Comparison of ENCODE assay signal across 18 cellular contexts in genomic region chr20:56520180-56520579, GRCh38. TPM values are rescaled to one million over a fixed set of nuclear protein-coding genes. Genes with fewer than 3 reads are reported as not detected.
DNase-seq lines count a peak whose midpoint lies in the region; ATAC-seq, FAIRE-seq and TF ChIP-seq lines count a peak whose summit lies in the region.
"Had no signal": no experiment of that assay in that cellular context is flagged by ENCODE, and none has a peak within 500 bp of the region (broad histone marks: within the 10 kb centered on the region; RNA-seq: fewer than 3 reads in every experiment).

No MANE protein-coding gene starts in this region.

- no peak overlapping the region for H3K4me3 Mint-ChIP-seq in chondrocyte (ENCODE audit: unreplicated experiment)
- H3K4me3 Mint-ChIP-seq in progenitor cell of endocrine pancreas (ENCODE audit: low read depth) = no peak overlapping the region
- H3K4me3 Mint-ChIP-seq: CD14-positive monocyte; CD4-positive, alpha-beta memory T cell; H9 had no signal

- peak; percentile 23 for FAIRE-seq in HTR-8/SVneo (lab: Jason Lieb, UNC)
- FAIRE-seq: A204.1, H1 had no signal

- H3K4me1 Mint-ChIP-seq in chondrocyte (ENCODE audit: low read depth) = peaks cover 16% of the 10 kb centered on the region
- H3K4me1 Mint-ChIP-seq in progenitor cell of endocrine pancreas (ENCODE audit: low read depth) = no peaks in the 10 kb centered on the region
- H3K4me1 Mint-ChIP-seq: CD14-positive monocyte, H9 had no signal

- ATAC-seq in sciatic nerve (no peak), HG02610 (IDR thresholded peaks at IDR 0.05; ENCODE audit: unreplicated experiment) (no peak), GM21390 (IDR thresholded peaks at IDR 0.05; ENCODE audit: unreplicated experiment) (no peak)

- H3K27ac Mint-ChIP-seq in chondrocyte (ENCODE audit: unreplicated experiment) = no peak overlapping the region
- H3K27ac Mint-ChIP-seq in progenitor cell of endocrine pancreas = no peak overlapping the region
- H3K27ac Mint-ChIP-seq: CD14-positive monocyte, H9 had no signal

- H3K9me3 Mint-ChIP-seq in chondrocyte (ENCODE audit: low read depth) (peaks cover 10% of the 10 kb centered on the region), progenitor cell of endocrine pancreas (ENCODE audit: low read depth) (peaks cover 13% of the 10 kb centered on the region)

- intact Hi-C loops in sciatic nerve (cut with DNase I) = no loop called here

- H3K27me3 Mint-ChIP-seq in chondrocyte (ENCODE audit: low read depth) = no peaks in the 10 kb centered on the region
- peaks cover 2% of the 10 kb centered on the region for H3K27me3 Mint-ChIP-seq in progenitor cell of endocrine pancreas
- H3K27me3 Mint-ChIP-seq: CD4-positive, alpha-beta memory T cell had no signal

- TF ChIP-seq CTCF in chondrocyte (IDR thresholded peaks at IDR 0.05) (no peak), progenitor cell of endocrine pancreas (IDR thresholded peaks at IDR 0.05; ENCODE audit: unreplicated experiment) (no peak)

- H3K36me3 Mint-ChIP-seq in chondrocyte (ENCODE audit: low read depth) = peaks cover 29% of the 10 kb centered on the region
- H3K36me3 Mint-ChIP-seq in progenitor cell of endocrine pancreas (ENCODE audit: insufficient read depth) = peaks cover 35% of the 10 kb centered on the region

- DNase-seq in HTR-8/SVneo (ENCODE audit: insufficient read length, low spot score) (no peak), chondrocyte (ENCODE audit: low spot score) (peak; percentile 59), sciatic nerve (ENCODE audit: low spot score) (peak; percentile 15), progenitor cell of endocrine pancreas (ENCODE audit: low spot score, unreplicated experiment) (no peak), islet precursor cell (no peak)
- DNase-seq: ACHN; BE2C; CD4-positive, alpha-beta memory T cell; DMS153; DMS79; GDM1; H9 had no signal

RNA-seq across cellular contexts. Expression of gene FAM209A, which starts 4.4 kb away (rescaled TPM):
- total RNA-seq in chondrocyte (0.55 to 0.58 TPM in 2 of 3 replicates, not detected in the other), sciatic nerve (not detected), progenitor cell of endocrine pancreas (0.69 TPM in 1 of 2 replicates, not detected in the other)
- total RNA-seq: Daoy, H1, H9 had no signal

RNA-seq across cellular contexts. Expression of gene FAM209B, which starts 12.9 kb away (rescaled TPM):
- not detected in 3 replicates for total RNA-seq in chondrocyte
- total RNA-seq in sciatic nerve = not detected
- total RNA-seq in progenitor cell of endocrine pancreas = not detected in 2 replicates
- total RNA-seq: Daoy, H1 had no signal

RNA-seq across cellular contexts. Expression of gene RTF2, which starts 51.8 kb away (rescaled TPM):
- total RNA-seq in chondrocyte (61.2 to 79.3 TPM (median 64.7 TPM) in 3 replicates), sciatic nerve (88.7 TPM), progenitor cell of endocrine pancreas (62.6 and 65.5 TPM in 2 replicates)

Comparison
In these comparisons a context has a peak if more than half of its experiments do, and no peak if none do; other contexts are left out.
1. DNase-seq: peak in chondrocyte (single experiment) and sciatic nerve (single experiment); none in HTR-8/SVneo (single experiment), progenitor cell of endocrine pancreas (single experiment) and islet precursor cell (single experiment).